In the genomic region with DNA sequence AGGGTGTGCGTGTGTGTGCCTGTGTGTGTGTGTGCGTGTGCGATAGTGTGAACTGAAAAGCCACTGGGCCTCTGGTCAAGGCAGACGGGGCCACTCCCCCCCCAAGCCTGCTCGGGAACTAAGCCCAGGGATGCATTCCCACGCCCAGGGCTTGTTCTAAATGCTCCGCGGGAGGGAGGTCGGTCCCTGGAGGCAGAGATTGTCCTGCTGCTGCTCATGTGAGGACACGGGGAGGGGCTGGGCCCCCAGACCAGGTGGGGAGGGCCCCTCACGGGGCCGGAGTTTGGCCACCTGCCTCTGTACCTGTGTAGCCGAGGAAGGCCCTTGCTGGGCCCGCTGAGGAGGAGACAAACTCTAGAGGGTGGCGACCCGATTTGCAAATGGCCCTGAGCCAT, we compare ENCODE assay signal across 1 cellular context.
TF ChIP-seq lines count a peak whose summit lies in the region.

No MANE protein-coding gene starts in this region.

TF ChIP-seq in GM23338, 12 proteins besides CTCF, POLR2A, EP300 and RAD21 (continued from another document):
- TF ChIP-seq, protein P1, sequence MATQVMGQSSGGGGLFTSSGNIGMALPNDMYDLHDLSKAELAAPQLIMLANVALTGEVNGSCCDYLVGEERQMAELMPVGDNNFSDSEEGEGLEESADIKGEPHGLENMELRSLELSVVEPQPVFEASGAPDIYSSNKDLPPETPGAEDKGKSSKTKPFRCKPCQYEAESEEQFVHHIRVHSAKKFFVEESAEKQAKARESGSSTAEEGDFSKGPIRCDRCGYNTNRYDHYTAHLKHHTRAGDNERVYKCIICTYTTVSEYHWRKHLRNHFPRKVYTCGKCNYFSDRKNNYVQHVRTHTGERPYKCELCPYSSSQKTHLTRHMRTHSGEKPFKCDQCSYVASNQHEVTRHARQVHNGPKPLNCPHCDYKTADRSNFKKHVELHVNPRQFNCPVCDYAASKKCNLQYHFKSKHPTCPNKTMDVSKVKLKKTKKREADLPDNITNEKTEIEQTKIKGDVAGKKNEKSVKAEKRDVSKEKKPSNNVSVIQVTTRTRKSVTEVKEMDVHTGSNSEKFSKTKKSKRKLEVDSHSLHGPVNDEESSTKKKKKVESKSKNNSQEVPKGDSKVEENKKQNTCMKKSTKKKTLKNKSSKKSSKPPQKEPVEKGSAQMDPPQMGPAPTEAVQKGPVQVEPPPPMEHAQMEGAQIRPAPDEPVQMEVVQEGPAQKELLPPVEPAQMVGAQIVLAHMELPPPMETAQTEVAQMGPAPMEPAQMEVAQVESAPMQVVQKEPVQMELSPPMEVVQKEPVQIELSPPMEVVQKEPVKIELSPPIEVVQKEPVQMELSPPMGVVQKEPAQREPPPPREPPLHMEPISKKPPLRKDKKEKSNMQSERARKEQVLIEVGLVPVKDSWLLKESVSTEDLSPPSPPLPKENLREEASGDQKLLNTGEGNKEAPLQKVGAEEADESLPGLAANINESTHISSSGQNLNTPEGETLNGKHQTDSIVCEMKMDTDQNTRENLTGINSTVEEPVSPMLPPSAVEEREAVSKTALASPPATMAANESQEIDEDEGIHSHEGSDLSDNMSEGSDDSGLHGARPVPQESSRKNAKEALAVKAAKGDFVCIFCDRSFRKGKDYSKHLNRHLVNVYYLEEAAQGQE (IDR thresholded peaks at IDR 0.05; ENCODE audit: unreplicated experiment): no peak
- TF ChIP-seq ZNF114 (CRISPR knock-in tag; IDR thresholded peaks at IDR 0.05): no peak
- TF ChIP-seq, protein P2, sequence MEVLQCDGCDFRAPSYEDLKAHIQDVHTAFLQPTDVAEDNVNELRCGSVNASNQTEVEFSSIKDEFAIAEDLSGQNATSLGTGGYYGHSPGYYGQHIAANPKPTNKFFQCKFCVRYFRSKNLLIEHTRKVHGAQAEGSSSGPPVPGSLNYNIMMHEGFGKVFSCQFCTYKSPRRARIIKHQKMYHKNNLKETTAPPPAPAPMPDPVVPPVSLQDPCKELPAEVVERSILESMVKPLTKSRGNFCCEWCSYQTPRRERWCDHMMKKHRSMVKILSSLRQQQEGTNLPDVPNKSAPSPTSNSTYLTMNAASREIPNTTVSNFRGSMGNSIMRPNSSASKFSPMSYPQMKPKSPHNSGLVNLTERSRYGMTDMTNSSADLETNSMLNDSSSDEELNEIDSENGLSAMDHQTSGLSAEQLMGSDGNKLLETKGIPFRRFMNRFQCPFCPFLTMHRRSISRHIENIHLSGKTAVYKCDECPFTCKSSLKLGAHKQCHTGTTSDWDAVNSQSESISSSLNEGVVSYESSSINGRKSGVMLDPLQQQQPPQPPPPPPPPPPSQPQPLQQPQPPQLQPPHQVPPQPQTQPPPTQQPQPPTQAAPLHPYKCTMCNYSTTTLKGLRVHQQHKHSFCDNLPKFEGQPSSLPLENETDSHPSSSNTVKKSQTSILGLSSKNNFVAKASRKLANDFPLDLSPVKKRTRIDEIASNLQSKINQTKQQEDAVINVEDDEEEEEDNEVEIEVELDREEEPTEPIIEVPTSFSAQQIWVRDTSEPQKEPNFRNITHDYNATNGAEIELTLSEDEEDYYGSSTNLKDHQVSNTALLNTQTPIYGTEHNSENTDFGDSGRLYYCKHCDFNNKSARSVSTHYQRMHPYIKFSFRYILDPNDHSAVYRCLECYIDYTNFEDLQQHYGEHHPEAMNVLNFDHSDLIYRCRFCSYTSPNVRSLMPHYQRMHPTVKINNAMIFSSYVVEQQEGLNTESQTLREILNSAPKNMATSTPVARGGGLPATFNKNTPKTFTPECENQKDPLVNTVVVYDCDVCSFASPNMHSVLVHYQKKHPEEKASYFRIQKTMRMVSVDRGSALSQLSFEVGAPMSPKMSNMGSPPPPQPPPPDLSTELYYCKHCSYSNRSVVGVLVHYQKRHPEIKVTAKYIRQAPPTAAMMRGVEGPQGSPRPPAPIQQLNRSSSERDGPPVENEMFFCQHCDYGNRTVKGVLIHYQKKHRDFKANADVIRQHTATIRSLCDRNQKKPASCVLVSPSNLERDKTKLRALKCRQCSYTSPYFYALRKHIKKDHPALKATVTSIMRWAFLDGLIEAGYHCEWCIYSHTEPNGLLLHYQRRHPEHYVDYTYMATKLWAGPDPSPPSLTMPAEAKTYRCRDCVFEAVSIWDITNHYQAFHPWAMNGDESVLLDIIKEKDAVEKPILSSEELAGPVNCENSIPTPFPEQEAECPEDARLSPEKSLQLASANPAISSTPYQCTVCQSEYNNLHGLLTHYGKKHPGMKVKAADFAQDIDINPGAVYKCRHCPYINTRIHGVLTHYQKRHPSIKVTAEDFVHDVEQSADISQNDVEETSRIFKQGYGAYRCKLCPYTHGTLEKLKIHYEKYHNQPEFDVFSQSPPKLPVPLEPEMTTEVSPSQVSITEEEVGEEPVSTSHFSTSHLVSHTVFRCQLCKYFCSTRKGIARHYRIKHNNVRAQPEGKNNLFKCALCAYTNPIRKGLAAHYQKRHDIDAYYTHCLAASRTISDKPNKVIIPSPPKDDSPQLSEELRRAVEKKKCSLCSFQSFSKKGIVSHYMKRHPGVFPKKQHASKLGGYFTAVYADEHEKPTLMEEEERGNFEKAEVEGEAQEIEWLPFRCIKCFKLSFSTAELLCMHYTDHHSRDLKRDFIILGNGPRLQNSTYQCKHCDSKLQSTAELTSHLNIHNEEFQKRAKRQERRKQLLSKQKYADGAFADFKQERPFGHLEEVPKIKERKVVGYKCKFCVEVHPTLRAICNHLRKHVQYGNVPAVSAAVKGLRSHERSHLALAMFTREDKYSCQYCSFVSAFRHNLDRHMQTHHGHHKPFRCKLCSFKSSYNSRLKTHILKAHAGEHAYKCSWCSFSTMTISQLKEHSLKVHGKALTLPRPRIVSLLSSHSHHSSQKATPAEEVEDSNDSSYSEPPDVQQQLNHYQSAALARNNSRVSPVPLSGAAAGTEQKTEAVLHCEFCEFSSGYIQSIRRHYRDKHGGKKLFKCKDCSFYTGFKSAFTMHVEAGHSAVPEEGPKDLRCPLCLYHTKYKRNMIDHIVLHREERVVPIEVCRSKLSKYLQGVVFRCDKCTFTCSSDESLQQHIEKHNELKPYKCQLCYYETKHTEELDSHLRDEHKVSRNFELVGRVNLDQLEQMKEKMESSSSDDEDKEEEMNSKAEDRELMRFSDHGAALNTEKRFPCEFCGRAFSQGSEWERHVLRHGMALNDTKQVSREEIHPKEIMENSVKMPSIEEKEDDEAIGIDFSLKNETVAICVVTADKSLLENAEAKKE (CRISPR knock-in tag; IDR thresholded peaks at IDR 0.05): no peak
- TF ChIP-seq ZNF331 (CRISPR knock-in tag; IDR thresholded peaks at IDR 0.05; ENCODE audit: low read depth): no peak
- TF ChIP-seq, protein P3, sequence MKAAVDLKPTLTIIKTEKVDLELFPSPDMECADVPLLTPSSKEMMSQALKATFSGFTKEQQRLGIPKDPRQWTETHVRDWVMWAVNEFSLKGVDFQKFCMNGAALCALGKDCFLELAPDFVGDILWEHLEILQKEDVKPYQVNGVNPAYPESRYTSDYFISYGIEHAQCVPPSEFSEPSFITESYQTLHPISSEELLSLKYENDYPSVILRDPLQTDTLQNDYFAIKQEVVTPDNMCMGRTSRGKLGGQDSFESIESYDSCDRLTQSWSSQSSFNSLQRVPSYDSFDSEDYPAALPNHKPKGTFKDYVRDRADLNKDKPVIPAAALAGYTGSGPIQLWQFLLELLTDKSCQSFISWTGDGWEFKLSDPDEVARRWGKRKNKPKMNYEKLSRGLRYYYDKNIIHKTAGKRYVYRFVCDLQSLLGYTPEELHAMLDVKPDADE (IDR thresholded peaks at IDR 0.05): no peak
- no peak for TF ChIP-seq JUNB (IDR thresholded peaks at IDR 0.05; ENCODE audit: unreplicated experiment)
